In the genomic region with DNA sequence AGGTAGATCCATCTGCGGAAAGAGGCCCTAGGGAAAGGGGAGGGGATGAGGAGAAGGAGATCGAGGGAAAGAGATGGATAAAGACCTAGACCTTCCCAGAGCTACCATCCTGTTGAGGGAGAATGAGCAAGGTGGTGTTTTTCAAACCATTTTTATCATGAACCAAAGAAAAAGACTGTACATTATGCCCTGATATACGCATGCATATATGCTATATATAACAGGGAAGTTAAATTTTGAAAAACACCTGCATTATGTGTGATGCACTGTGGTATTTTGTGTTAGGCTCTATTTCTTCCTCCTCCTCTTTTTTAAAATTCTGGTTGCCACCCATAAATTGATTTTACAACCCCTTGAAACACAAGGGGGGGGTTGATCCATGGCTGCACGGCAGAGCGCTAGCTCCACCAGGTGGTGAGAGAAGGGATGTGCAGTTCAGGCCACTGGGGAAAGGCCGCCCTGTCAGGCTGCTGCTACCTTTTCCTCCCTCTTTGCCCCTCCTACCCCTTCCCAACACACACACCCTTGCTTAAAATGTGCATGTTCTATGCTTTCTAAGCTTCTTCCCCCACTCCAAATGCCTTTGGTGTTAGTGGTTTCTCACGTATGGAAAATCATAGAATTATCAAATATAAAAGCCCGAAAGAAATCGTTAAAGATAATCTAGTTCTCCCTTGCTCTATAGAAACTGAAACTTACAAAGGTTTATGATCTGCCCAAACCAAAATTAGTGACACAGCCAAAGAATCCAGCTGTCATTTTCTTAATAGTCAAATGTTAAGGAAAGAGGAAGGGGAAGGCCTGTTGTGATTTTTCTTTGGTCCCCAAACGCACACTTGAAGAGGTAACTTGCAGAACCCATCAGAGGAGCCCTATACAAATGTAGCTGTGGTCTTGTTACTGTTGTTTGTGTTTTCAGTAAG, we compare ENCODE assay signal across 1 cellular context.
TF ChIP-seq lines count a peak whose summit lies in the region.

No MANE protein-coding gene starts in this region.

TF ChIP-seq in SK-N-SH treated with all-trans-retinoic acid at 6 μM for 48 hours, 23 proteins besides CTCF, POLR2A, EP300 and RAD21 (continued from another document):
- TF ChIP-seq SNAI2 (CRISPR knock-in tag; IDR thresholded peaks at IDR 0.05): no peak
- TF ChIP-seq CSDC2 (CRISPR knock-in tag; IDR thresholded peaks at IDR 0.05): no peak
- TF ChIP-seq OSR1 (CRISPR knock-in tag; IDR thresholded peaks at IDR 0.05): no peak
